34 cellular contexts compared by ENCODE assay signal in genomic region chr3:64591606-64592005, GRCh38.
"Had no signal": no experiment of that assay in that cellular context is flagged by ENCODE, and none has a peak within 500 bp of the region (broad histone marks: within the 10 kb centered on the region; RNA-seq: fewer than 3 reads in every experiment).

No MANE protein-coding gene starts in this region.

- H3K36me3 Mint-ChIP-seq: activated CD4-positive, alpha-beta memory T cell treated with anti-CD3 and anti-CD28 coated beads for 36 hours; activated naive CD4-positive, alpha-beta T cell treated with anti-CD3 and anti-CD28 coated beads, Interleukin-2, amount 50 U/mL, for 72 hours; activated naive CD8-positive, alpha-beta T cell treated with anti-CD3 and anti-CD28 coated beads for 36 hours had no signal

- H3K27ac ChIP-seq: adrenal gland, body of pancreas, brain microvascular endothelial cell, breast epithelium, VCaP had no signal

- H3K27me3 ChIP-seq: adrenal gland, body of pancreas, brain microvascular endothelial cell, breast epithelium had no signal

- H3K4me1 Mint-ChIP-seq: activated B cell treated with CpG ODN at 0.5 μM for 24 hours; activated CD4-positive, alpha-beta T cell treated with anti-CD3 and anti-CD28 coated beads, Interleukin-2, amount 10 ng/mL, durations not matched to agents 24 days and 14 days; activated naive CD8-positive, alpha-beta T cell treated with anti-CD3 and anti-CD28 coated beads for 36 hours; activated T-helper 17 cell treated with anti-CD3 and anti-CD28 coated beads, Interleukin-2, amount 50 U/mL, for 72 hours had no signal

- H3K4me3 Mint-ChIP-seq: activated B cell treated with CpG ODN at 0.5 μM for 24 hours; activated CD4-positive, alpha-beta memory T cell treated with anti-CD3 and anti-CD28 coated beads for 36 hours; activated CD4-positive, alpha-beta T cell treated with anti-CD3 and anti-CD28 coated beads, Interleukin-2, amount 10 ng/mL, durations not matched to agents 24 days and 14 days; activated CD8-positive, alpha-beta T cell treated with anti-CD3 and anti-CD28 coated beads for 36 hours; activated naive CD4-positive, alpha-beta T cell treated with anti-CD3 and anti-CD28 coated beads for 36 hours; activated naive CD8-positive, alpha-beta T cell treated with anti-CD3 and anti-CD28 coated beads for 36 hours; activated T-cell treated with anti-CD3 and anti-CD28 coated beads, Interleukin-2, amount 50 U/mL, for 4 hours; activated T-cell treated with anti-CD3 and anti-CD28 coated beads, Interleukin-2, amount 50 U/mL, for 72 hours; activated T-helper 1 cell treated with anti-CD3 and anti-CD28 coated beads, Interleukin-12 subunit alpha, Interleukin-12 subunit beta, Interleukin-2, Interleukin-4 antibody, amounts not matched to agents 30 ng/mL and 10 ng/mL and 1 ng/mL, durations not matched to agents 14 hours and 24 hours and 36 hours; activated T-helper 17 cell treated with anti-CD3 and anti-CD28 coated beads, Interleukin-2, amount 50 U/mL, for 72 hours; T-helper 1 cell treated with Interleukin-12 subunit alpha and Interleukin-12 subunit beta and Interleukin-4 antibody, amounts not matched to agents 30 μg/mL and 1 μg/mL, for 36 hours had no signal

- H3K4me3 ChIP-seq: adrenal gland, body of pancreas, breast epithelium had no signal

- H3K9me3 Mint-ChIP-seq: activated B cell treated with CpG ODN at 0.5 μM for 24 hours; activated CD4-positive, alpha-beta memory T cell treated with anti-CD3 and anti-CD28 coated beads for 36 hours; activated CD4-positive, alpha-beta T cell treated with anti-CD3 and anti-CD28 coated beads, Interleukin-2, amount 10 ng/mL, durations not matched to agents 24 days and 14 days; activated CD8-positive, alpha-beta T cell treated with anti-CD3 and anti-CD28 coated beads for 36 hours; activated naive CD4-positive, alpha-beta T cell treated with anti-CD3 and anti-CD28 coated beads for 36 hours; activated naive CD4-positive, alpha-beta T cell treated with anti-CD3 and anti-CD28 coated beads, Interleukin-2, amount 50 U/mL, for 72 hours; activated naive CD8-positive, alpha-beta T cell treated with anti-CD3 and anti-CD28 coated beads for 36 hours; activated T-cell treated with anti-CD3 and anti-CD28 coated beads, Interleukin-2, amount 50 U/mL, for 4 hours; activated T-cell treated with anti-CD3 and anti-CD28 coated beads, Interleukin-2, amount 50 U/mL, for 72 hours; activated T-helper 1 cell treated with anti-CD3 and anti-CD28 coated beads, Interleukin-12 subunit alpha, Interleukin-12 subunit beta, Interleukin-2, Interleukin-4 antibody, amounts not matched to agents 30 ng/mL and 10 ng/mL and 1 ng/mL, durations not matched to agents 14 hours and 24 hours and 36 hours; activated T-helper 17 cell treated with anti-CD3 and anti-CD28 coated beads, Interleukin-2, amount 50 U/mL, for 72 hours; T-helper 1 cell treated with Interleukin-12 subunit alpha and Interleukin-12 subunit beta and Interleukin-4 antibody, amounts not matched to agents 30 μg/mL and 1 μg/mL, for 36 hours had no signal

- H3K27ac Mint-ChIP-seq: activated B cell treated with CpG ODN at 0.5 μM for 24 hours; activated CD4-positive, alpha-beta memory T cell treated with anti-CD3 and anti-CD28 coated beads for 36 hours; activated CD4-positive, alpha-beta T cell treated with anti-CD3 and anti-CD28 coated beads, Interleukin-2, amount 10 ng/mL, durations not matched to agents 24 days and 14 days; activated CD8-positive, alpha-beta T cell treated with anti-CD3 and anti-CD28 coated beads for 36 hours; activated naive CD4-positive, alpha-beta T cell treated with anti-CD3 and anti-CD28 coated beads for 36 hours; activated naive CD4-positive, alpha-beta T cell treated with anti-CD3 and anti-CD28 coated beads, Interleukin-2, amount 50 U/mL, for 72 hours; activated naive CD8-positive, alpha-beta T cell treated with anti-CD3 and anti-CD28 coated beads for 36 hours; activated T-cell treated with anti-CD3 and anti-CD28 coated beads, Interleukin-2, amount 50 U/mL, for 72 hours; activated T-helper 1 cell treated with anti-CD3 and anti-CD28 coated beads, Interleukin-12 subunit alpha, Interleukin-12 subunit beta, Interleukin-2, Interleukin-4 antibody, amounts not matched to agents 30 ng/mL and 10 ng/mL and 1 ng/mL, durations not matched to agents 14 hours and 24 hours and 36 hours; activated T-helper 17 cell treated with anti-CD3 and anti-CD28 coated beads, Interleukin-2, amount 50 U/mL, for 72 hours; T-helper 1 cell treated with Interleukin-12 subunit alpha and Interleukin-12 subunit beta and Interleukin-4 antibody, amounts not matched to agents 30 μg/mL and 1 μg/mL, for 36 hours had no signal

- H3K36me3 ChIP-seq: adrenal gland, brain microvascular endothelial cell, breast epithelium had no signal

- H3K4me1 ChIP-seq: body of pancreas, breast epithelium had no signal

- FAIRE-seq: astrocyte, TTC549 had no signal

- ATAC-seq: activated CD8-positive, alpha-beta T cell treated with anti-CD3 and anti-CD28 coated beads for 36 hours; activated naive CD4-positive, alpha-beta T cell treated with anti-CD3 and anti-CD28 coated beads, Interleukin-2, amount 50 U/mL, for 72 hours; activated T-cell treated with anti-CD3 and anti-CD28 coated beads, Interleukin-2, amount 50 U/mL, for 4 hours; activated T-cell treated with anti-CD3 and anti-CD28 coated beads, Interleukin-2, amount 50 U/mL, for 72 hours; activated T-helper 17 cell treated with anti-CD3 and anti-CD28 coated beads, Interleukin-2, amount 50 U/mL, for 72 hours; body of pancreas had no signal

- DNase-seq: activated B cell treated with CpG ODN at 0.5 μM for 24 hours; activated CD4-positive, alpha-beta memory T cell treated with anti-CD3 and anti-CD28 coated beads for 36 hours; activated CD4-positive, alpha-beta T cell treated with anti-CD3 and anti-CD28 coated beads for 4 hours; activated CD4-positive, alpha-beta T cell treated with anti-CD3 and anti-CD28 coated beads, Interleukin-2, amount 10 ng/mL, durations not matched to agents 24 days and 14 days; activated CD4-positive, alpha-beta T cell treated with anti-CD3 and anti-CD28 coated beads, Interleukin-2, amount 50 U/mL, for 1 hour; activated CD4-positive, alpha-beta T cell treated with anti-CD3 and anti-CD28 coated beads, Interleukin-2, amount 50 U/mL, for 4 hours; activated CD4-positive, CD25-positive, alpha-beta regulatory T cell treated with anti-CD3 and anti-CD28 coated beads, Interleukin-2, amount 50 U/mL, for 72 hours; activated CD8-positive, alpha-beta memory T cell treated with anti-CD3 and anti-CD28 coated beads, Interleukin-2, amount 50 U/mL, for 4 hours; activated CD8-positive, alpha-beta T cell treated with anti-CD3 and anti-CD28 coated beads for 36 hours; activated effector memory CD4-positive, alpha-beta T cell treated with anti-CD3 and anti-CD28 coated beads, Interleukin-2, amount 50 U/mL, for 16 hours; activated gamma-delta T cell treated with Interleukin-2 at 50 U/mL for 16 hours; activated naive CD4-positive, alpha-beta T cell; activated naive CD4-positive, alpha-beta T cell treated with anti-CD3 and anti-CD28 coated beads for 36 hours; activated naive CD4-positive, alpha-beta T cell treated with anti-CD3 and anti-CD28 coated beads, Interleukin-2, amount 50 U/mL, for 16 hours; activated naive CD8-positive, alpha-beta T cell treated with anti-CD3 and anti-CD28 coated beads for 36 hours; activated T-cell treated with anti-CD3 and anti-CD28 coated beads for 4 hours; activated T-cell treated with anti-CD3 and anti-CD28 coated beads, Interleukin-2, amount 50 U/mL, for 1 hour; activated T-cell treated with anti-CD3 and anti-CD28 coated beads, Interleukin-2, amount 50 U/mL, for 4 hours; activated T-cell treated with anti-CD3 and anti-CD28 coated beads, Interleukin-2, amount 50 U/mL, for 72 hours; adrenal gland; amniotic stem cell; aorta; body of pancreas; brain microvascular endothelial cell; central memory CD4-positive, alpha-beta T cell; T-helper 1 cell had no signal

- H3K9me3 ChIP-seq: adrenal gland, body of pancreas, breast epithelium had no signal

- H3K27me3 Mint-ChIP-seq: activated B cell treated with CpG ODN at 0.5 μM for 24 hours; activated CD4-positive, alpha-beta memory T cell treated with anti-CD3 and anti-CD28 coated beads for 36 hours; activated CD4-positive, alpha-beta T cell treated with anti-CD3 and anti-CD28 coated beads, Interleukin-2, amount 10 ng/mL, durations not matched to agents 24 days and 14 days; activated CD8-positive, alpha-beta T cell treated with anti-CD3 and anti-CD28 coated beads for 36 hours; activated T-helper 17 cell treated with anti-CD3 and anti-CD28 coated beads, Interleukin-2, amount 50 U/mL, for 72 hours had no signal
